ENCODE assay signal across 7 cellular contexts in the genomic region with DNA sequence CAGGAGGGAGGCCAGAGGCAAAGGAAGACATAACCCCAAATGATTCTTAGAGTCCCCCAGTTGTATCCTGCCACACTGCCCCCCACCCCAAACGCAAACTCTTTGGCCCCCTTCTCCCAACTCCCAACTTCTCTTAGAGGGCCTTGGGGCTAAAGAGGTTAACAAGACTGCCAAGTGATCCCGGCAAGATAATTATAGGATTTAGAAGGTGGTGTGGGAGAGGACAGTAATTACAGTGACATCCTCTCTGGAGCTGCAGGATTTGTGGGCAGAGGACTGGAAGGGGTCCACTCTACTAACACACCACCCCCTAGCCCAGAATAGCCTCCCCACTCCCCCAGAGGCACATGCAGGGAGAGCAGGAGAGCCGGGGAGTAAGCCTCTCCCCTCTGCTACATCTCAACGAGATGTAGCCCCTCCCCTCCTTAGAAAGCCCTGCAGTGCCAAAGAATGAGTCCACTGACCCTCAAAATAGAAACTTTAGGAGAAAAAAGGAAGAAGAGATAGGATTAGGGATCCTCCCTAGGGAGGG. TPM values are rescaled to one million over a fixed set of nuclear protein-coding genes. Genes with fewer than 3 reads are reported as not detected.
A peak's percentile ranks its signal among the peaks of the same experiment; 100 is the strongest.
DNase-seq lines count a peak whose midpoint lies in the region; ATAC-seq and TF ChIP-seq lines count a peak whose summit lies in the region.

No MANE protein-coding gene starts in this region.

- H3K4me3 ChIP-seq in NT2/D1 (ENCODE audit: insufficient read length, low read depth) (peak overlapping the region; percentile 44), endodermal cell (ENCODE audit: low read length) (peak overlapping the region; percentile 88), neuronal stem cell (ENCODE audit: low read length in 2 of 2) (peak overlapping the region; percentile 44 to 78)

- H2AFZ ChIP-seq in neuronal stem cell (ENCODE audit: low read length), result peak overlapping the region; percentile 84

- peak overlapping the region; percentile 59 for H3K4me2 ChIP-seq in neuronal stem cell (ENCODE audit: insufficient read depth, low read length, poor library complexity, severe bottlenecking)

- no peaks in the 10 kb centered on the region for H3K27me3 Mint-ChIP-seq in endodermal cell (ENCODE audit: insufficient read depth)

- H3K36me3 ChIP-seq in NT2/D1 (ENCODE audit: insufficient read depth, insufficient read length, low read length) (no peaks in the 10 kb centered on the region), endodermal cell (ENCODE audit: control insufficient read depth, insufficient read depth, low read length) (no peaks in the 10 kb centered on the region), neuronal stem cell (replicated peaks in 1 of 2; ENCODE audit: control insufficient read depth in 2 of 2, insufficient read depth in 2 of 2, low read length in 2 of 2) (no peaks in the 10 kb centered on the region)

- H2BK15ac ChIP-seq in neuronal stem cell (ENCODE audit: low read length), result peak overlapping the region; percentile 62

- WGBS in endodermal cell (ENCODE audit: insufficient coverage in 1 of 2, insufficient read length in 1 of 2), 2 experiments, result 28% methylated on average over 4 of the region's 4 CpGs; no CpG with 5 or more reads in 1 of the 2 experiments
- WGBS in neuronal stem cell (ENCODE audit: extremely low coverage in 2 of 2, insufficient read length in 2 of 2, insufficient replicate concordance in 1 of 2), 2 donors, result no CpG with 5 or more reads among the region's 4 CpGs

- no peak overlapping the region for H2BK5ac ChIP-seq in neuronal stem cell (ENCODE audit: low read length)

- H3K79me1 ChIP-seq in neuronal stem cell (ENCODE audit: low read depth, low read length), result no peaks in the 10 kb centered on the region

- H3K27ac ChIP-seq in endodermal cell (ENCODE audit: low read depth, low read length), result peak overlapping the region; percentile 77
- peak overlapping the region; percentile 90 for H3K27ac ChIP-seq in neuronal stem cell (replicated peaks; ENCODE audit: low read length)

- peak overlapping the region; percentile 57 for H3K4me3 Mint-ChIP-seq in endodermal cell

- peaks cover 26% of the 10 kb centered on the region for H3K4me1 Mint-ChIP-seq in endodermal cell

- H3K27me3 ChIP-seq in NT2/D1 (ENCODE audit: insufficient read depth, insufficient read length) (peaks cover 3% of the 10 kb centered on the region), endodermal cell (ENCODE audit: control insufficient read depth, insufficient read depth, low read length, poor library complexity, severe bottlenecking) (no peaks in the 10 kb centered on the region), neuronal stem cell (ENCODE audit: control insufficient read depth in 3 of 3, insufficient read depth in 3 of 3, low read depth in 1 of 3, low read length in 3 of 3) (no peaks in the 10 kb centered on the region)

- H3K27ac Mint-ChIP-seq in endodermal cell, result peak overlapping the region; percentile 94

- H3K9me3 Mint-ChIP-seq in endodermal cell, result no peaks in the 10 kb centered on the region

- ATAC-seq in GM21529 (IDR thresholded peaks at IDR 0.05; ENCODE audit: unreplicated experiment) (peak; percentile 3), GM18867 (IDR thresholded peaks at IDR 0.05; ENCODE audit: unreplicated experiment) (no peak)

- H3K9me3 ChIP-seq in NT2/D1 (ENCODE audit: insufficient read depth, low read length) (no peaks in the 10 kb centered on the region), endodermal cell (ENCODE audit: control insufficient read depth, low read length) (no peaks in the 10 kb centered on the region), neuronal stem cell (replicated peaks in 1 of 2; ENCODE audit: control insufficient read depth in 2 of 2, insufficient read depth in 1 of 2, low read depth in 1 of 2, low read length in 2 of 2) (no peaks in the 10 kb centered on the region)

- TF ChIP-seq CTCF in endodermal cell (conservative IDR thresholded peaks at IDR 0.05), result no peak

- H3K4ac ChIP-seq in neuronal stem cell (ENCODE audit: low read length), result no peak overlapping the region

- no peak overlapping the region for H2BK120ac ChIP-seq in neuronal stem cell (ENCODE audit: low read depth, low read length)

- no peak overlapping the region for H2AK5ac ChIP-seq in neuronal stem cell (ENCODE audit: low read depth, low read length)

- H4K8ac ChIP-seq in neuronal stem cell (ENCODE audit: low read depth, low read length), result no peak overlapping the region

- H3K4me1 ChIP-seq in NT2/D1 (ENCODE audit: insufficient read depth, insufficient read length) (peaks cover 6% of the 10 kb centered on the region), endodermal cell (ENCODE audit: control insufficient read depth, insufficient read depth, low read length) (peaks cover 2% of the 10 kb centered on the region), neuronal stem cell (ENCODE audit: control insufficient read depth in 2 of 2, insufficient read depth in 1 of 2, low read depth in 1 of 2, low read length in 2 of 2) (peaks cover 12 to 16% of the 10 kb centered on the region in 2 donors)

- peak overlapping the region; percentile 72 for H3K9ac ChIP-seq in NT2/D1 (ENCODE audit: insufficient read length, low read depth)
- H3K9ac ChIP-seq in endodermal cell (ENCODE audit: extremely low read depth, low read length, poor library complexity, severe bottlenecking), result peak overlapping the region; percentile 42
- peak overlapping the region; percentile 56 for H3K9ac ChIP-seq in neuronal stem cell (ENCODE audit: low read depth, low read length, poor library complexity)

- H2BK12ac ChIP-seq in neuronal stem cell (ENCODE audit: low read length), result no peak overlapping the region

- no peaks in the 10 kb centered on the region for H3K36me3 Mint-ChIP-seq in endodermal cell (ENCODE audit: low read depth)

- no peak overlapping the region for H3K14ac ChIP-seq in neuronal stem cell (ENCODE audit: low read length)

- DNase-seq in NT2/D1 (ENCODE audit: low read depth, low spot score) (no peak), endodermal cell (no peak), neuronal stem cell (ENCODE audit: low spot score) (no peak), NCI-H345 (lab: John Stamatoyannopoulos, UW) (no peak)
- DNase-seq in stimulated activated CD4-positive, alpha-beta T cell treated with anti-CD3 and anti-CD28 coated beads, Interleukin-4, amount 100 ng/mL, for 4 hours, result no peak

- H3K18ac ChIP-seq in neuronal stem cell (ENCODE audit: low read length), result peak overlapping the region; percentile 72

- H4K91ac ChIP-seq in neuronal stem cell (ENCODE audit: low read depth, low read length, poor library complexity), result no peak overlapping the region

- no peak overlapping the region for H3K23ac ChIP-seq in neuronal stem cell (ENCODE audit: low read depth, low read length, poor library complexity)

RNA-seq across cellular contexts. Expression of gene GDF11, which starts 5.3 kb away (rescaled TPM):
- 10 to 100 TPM; 29.8 to 33.0 TPM for total RNA-seq in endodermal cell
- polyA plus RNA-seq in endodermal cell (2013, experiment 1 of 2), result 32.4 TPM
- 28.6 TPM for polyA plus RNA-seq in endodermal cell (2013, experiment 2 of 2)
- 26.1 TPM for polyA plus RNA-seq in neuronal stem cell (2013, experiment 1 of 2)
- polyA plus RNA-seq in neuronal stem cell (2013, experiment 2 of 2), result 26.4 TPM

RNA-seq across cellular contexts. Expression of gene CD63, which starts 8.8 kb away (rescaled TPM):
- total RNA-seq in endodermal cell, result 1,000 to 10,000 TPM in 1 of 2 donors, 100 to 1,000 TPM in 1; 879 to 1,041 TPM
- polyA plus RNA-seq in endodermal cell (2013, experiment 1 of 2), result 447 TPM
- polyA plus RNA-seq in endodermal cell (2013, experiment 2 of 2), result 444 TPM
- 879 TPM for polyA plus RNA-seq in neuronal stem cell (2013, experiment 1 of 2)
- polyA plus RNA-seq in neuronal stem cell (2013, experiment 2 of 2), result 873 TPM

RNA-seq across cellular contexts. Expression of gene RDH5, which starts 17.5 kb away (rescaled TPM):
- total RNA-seq in endodermal cell, result 1 to 10 TPM; 4.1 to 7.4 TPM
- polyA plus RNA-seq in endodermal cell (2013, experiment 1 of 2), result 4.7 TPM
- 3.5 TPM for polyA plus RNA-seq in endodermal cell (2013, experiment 2 of 2)
- polyA plus RNA-seq in neuronal stem cell (2013, experiment 1 of 2), result 7.0 TPM
- 6.2 TPM for polyA plus RNA-seq in neuronal stem cell (2013, experiment 2 of 2)

RNA-seq across cellular contexts. Expression of gene BLOC1S1, which starts 21.8 kb away (rescaled TPM):
- total RNA-seq in endodermal cell, result 100 to 1,000 TPM in 1 of 2 donors, 10 to 100 TPM in 1; 95.1 to 102 TPM
- 93.0 TPM for polyA plus RNA-seq in endodermal cell (2013, experiment 1 of 2)
- polyA plus RNA-seq in endodermal cell (2013, experiment 2 of 2), result 94.7 TPM
- polyA plus RNA-seq in neuronal stem cell (2013, experiment 1 of 2), result 97.5 TPM
- 97.1 TPM for polyA plus RNA-seq in neuronal stem cell (2013, experiment 2 of 2)

RNA-seq across cellular contexts. Expression of gene ITGA7, which starts 29.9 kb away (rescaled TPM):
- total RNA-seq in endodermal cell, result 100 to 1,000 TPM; 106 to 122 TPM
- 77.3 TPM for polyA plus RNA-seq in endodermal cell (2013, experiment 1 of 2)
- 71.6 TPM for polyA plus RNA-seq in endodermal cell (2013, experiment 2 of 2)
- 59.4 TPM for polyA plus RNA-seq in neuronal stem cell (2013, experiment 1 of 2)
- 56.0 TPM for polyA plus RNA-seq in neuronal stem cell (2013, experiment 2 of 2)
